Comparison of ENCODE assay signal across 1 cellular context in genomic region chr14:23286020-23286903, GRCh38.
TF ChIP-seq lines count a peak whose summit lies in the region.

Gene HOMEZ (minus strand): TSS chr14:23286132. CDS start chr14:23285952, 180 bp downstream.

TF ChIP-seq in HepG2, 621 proteins besides CTCF, POLR2A, EP300 and RAD21 (continued from another document and continues in another):
- peak; percentile 90; the same call in 1 of the 2 replicates for TF ChIP-seq HINFP (CRISPR knock-in tag; IDR thresholded peaks at IDR 0.05; ENCODE audit: low read depth)
- peak; percentile 89 for TF ChIP-seq XRCC5 (optimal IDR thresholded peaks at IDR 0.05; ENCODE audit: low read length)
- TF ChIP-seq ZNF746 (CRISPR knock-in tag; IDR thresholded peaks at IDR 0.05) = peak; percentile 61
- no peak for TF ChIP-seq MAFK (conservative IDR thresholded peaks at IDR 0.05 in 1 of 2, IDR thresholded peaks at IDR 0.05 in 1 of 2; ENCODE audit: low read length in 2 of 2)
- peak; percentile 16 for TF ChIP-seq ATF6 (CRISPR knock-in tag; conservative IDR thresholded peaks at IDR 0.05)
- peak; percentile 95 for TF ChIP-seq SPEN (CRISPR knock-in tag; IDR thresholded peaks at IDR 0.05; ENCODE audit: low read depth)
- peak; percentile 86 for TF ChIP-seq MXD4 (CRISPR knock-in tag; IDR thresholded peaks at IDR 0.05)
- no peak for TF ChIP-seq PHB2 (IDR thresholded peaks at IDR 0.05; ENCODE audit: partially characterized antibody)
- TF ChIP-seq TAF15 (IDR thresholded peaks at IDR 0.05; ENCODE audit: low read depth, low read length, poor library complexity, severe bottlenecking) = peak; percentile 45
- no peak for TF ChIP-seq PRDM4 (CRISPR knock-in tag; IDR thresholded peaks at IDR 0.05; ENCODE audit: borderline replicate concordance)
- TF ChIP-seq GLMP (CRISPR knock-in tag; IDR thresholded peaks at IDR 0.05; ENCODE audit: borderline replicate concordance) = no peak
- TF ChIP-seq CREM (IDR thresholded peaks at IDR 0.05) = peak; percentile 81
- no peak; the same call in 1 of the 2 replicates for TF ChIP-seq CREM (CRISPR knock-in tag; IDR thresholded peaks at IDR 0.05)
- peak; percentile 11 for TF ChIP-seq MAX (IDR thresholded peaks at IDR 0.05)
- TF ChIP-seq ZNF558 (CRISPR knock-in tag; IDR thresholded peaks at IDR 0.05; ENCODE audit: borderline replicate concordance) = peak; percentile 69; the same call in 1 of the 2 replicates
- TF ChIP-seq CSRNP2 (CRISPR knock-in tag; conservative IDR thresholded peaks at IDR 0.05; ENCODE audit: low read depth) = no peak
- no peak; the same call in 1 of the 2 replicates for TF ChIP-seq STAT6 (CRISPR knock-in tag; IDR thresholded peaks at IDR 0.05; ENCODE audit: borderline replicate concordance)
- TF ChIP-seq ATF7 (IDR thresholded peaks at IDR 0.05) = no peak
- TF ChIP-seq ATF7 (CRISPR knock-in tag; IDR thresholded peaks at IDR 0.05) = peak; percentile 77
- TF ChIP-seq AGO2 (optimal IDR thresholded peaks at IDR 0.05; ENCODE audit: low read depth, low read length) = peak; percentile 63
- peak; percentile 99 for TF ChIP-seq PHF21A (CRISPR knock-in tag; IDR thresholded peaks at IDR 0.05)
- no peak for TF ChIP-seq SRSF4 (IDR thresholded peaks at IDR 0.05; ENCODE audit: low read depth, low read length, poor library complexity, severe bottlenecking)
- peak; percentile 59; the same call in 1 of the 2 replicates for TF ChIP-seq RARA (CRISPR knock-in tag; IDR thresholded peaks at IDR 0.05)
- no peak for TF ChIP-seq ZBTB10 (CRISPR knock-in tag; IDR thresholded peaks at IDR 0.05; ENCODE audit: borderline replicate concordance)
- peak; percentile 87 for TF ChIP-seq ZNF576 (CRISPR knock-in tag; IDR thresholded peaks at IDR 0.05)
- peak; percentile 93 for TF ChIP-seq GMEB1 (CRISPR knock-in tag; IDR thresholded peaks at IDR 0.05; ENCODE audit: borderline replicate concordance)
- TF ChIP-seq MEIS1 (CRISPR knock-in tag; IDR thresholded peaks at IDR 0.05; ENCODE audit: borderline replicate concordance) = peak; percentile 64; the same call in 1 of the 2 replicates
- TF ChIP-seq SRSF1 (optimal IDR thresholded peaks at IDR 0.05; ENCODE audit: low read depth, low read length) = peak; percentile 54
- TF ChIP-seq ZMYM3 (CRISPR knock-in tag; IDR thresholded peaks at IDR 0.05) = peak; percentile 83
- TF ChIP-seq ZNF280D (CRISPR knock-in tag; IDR thresholded peaks at IDR 0.05) = peak; percentile 78; the same call in 1 of the 2 replicates
